19 cellular contexts compared by ENCODE assay signal in genomic region chr11:119864836-119865235, GRCh38.
DNase-seq lines count a peak whose midpoint lies in the region; ATAC-seq, FAIRE-seq and TF ChIP-seq lines count a peak whose summit lies in the region.
"Had no signal": no experiment of that assay in that cellular context is flagged by ENCODE, and none has a peak within 500 bp of the region (broad histone marks: within the 10 kb centered on the region; RNA-seq: fewer than 3 reads in every experiment).

No MANE protein-coding gene starts in this region.

- no peak overlapping the region for H3K56ac ChIP-seq in H1 (replicated peaks; ENCODE audit: insufficient read length, low read depth, low read length)

- H2BK20ac ChIP-seq in H1 (ENCODE audit: low read length), result no peak overlapping the region

- H4K20me1 ChIP-seq in H1 (replicated peaks in 1 of 2; ENCODE audit: control insufficient read depth in 1 of 2, insufficient read depth in 2 of 2, low read length in 2 of 2), result peaks cover 0 to 1% of the 10 kb centered on the region in 2 experiments

- peak overlapping the region; percentile 44 for H4K91ac ChIP-seq in H1 (replicated peaks; ENCODE audit: insufficient read length, low read length)

- no peak overlapping the region for H3K9ac ChIP-seq in H1 (replicated peaks in 1 of 4; ENCODE audit: extremely low read depth in 1 of 4, low read depth in 3 of 4, low read length in 3 of 4)

- ATAC-seq in HG02870 (IDR thresholded peaks at IDR 0.05; ENCODE audit: unreplicated experiment), result no peak
- ATAC-seq: HCT116 had no signal

- CTCF ChIA-PET in H1 (lab: Charles Lee; ENCODE audit: partially characterized antibody), result interaction anchor here (1.1 kb wide), 1 partner anchor 33 kb away, joined by 3 read pairs; no protein-coding TSS in a partner anchor

- 89% methylated on average over 7 of the region's 7 CpGs; no CpG with 5 or more reads in 1 of the 2 experiments for WGBS in H1 (ENCODE audit: extremely low coverage in 1 of 2, insufficient coverage in 1 of 2, insufficient read length in 1 of 2, insufficient replicate concordance in 2 of 2, low coverage in 1 of 2, low lambda C conversion rate in 2 of 2, missing lambda C conversion rate in 1 of 2), 2 experiments
- WGBS in spleen, 5 donors, result 68 to 78% (median 77%) methylated on average over 7 of the region's 7 CpGs

- no peak overlapping the region for H4K5ac ChIP-seq in H1 (ENCODE audit: insufficient read length, low read depth, low read length)

- H2AK5ac ChIP-seq in H1 (ENCODE audit: low read depth, low read length), result no peak overlapping the region

- no peak overlapping the region for H3K18ac ChIP-seq in H1 (ENCODE audit: extremely low read depth, low read length)

- no peaks in the 10 kb centered on the region for H3K79me2 ChIP-seq in H1 (ENCODE audit: control insufficient read depth in 1 of 2, insufficient read depth in 2 of 2, low read length in 2 of 2)

- H3K4me1 ChIP-seq in H1 (replicated peaks in 1 of 4; ENCODE audit: control insufficient read depth in 3 of 4, insufficient read depth in 4 of 4, low read length in 3 of 4) (peaks cover 0 to 4% (median 1%) of the 10 kb centered on the region in 4 experiments; a peak in 3 of 7 replicates), spleen (no peaks in the 10 kb centered on the region)

- TF ChIP-seq EP300 in H1 (IDR thresholded peaks at IDR 0.05; ENCODE audit: borderline replicate concordance in 1 of 2, low read depth in 2 of 2, low read length in 2 of 2), result no peak

- no peak overlapping the region for H2BK120ac ChIP-seq in H1 (replicated peaks; ENCODE audit: low read depth, low read length)

- H2AFZ ChIP-seq in H1 (ENCODE audit: low read length), result no peak overlapping the region
- H2AFZ ChIP-seq: GM23338 had no signal

- no peak overlapping the region for H2BK15ac ChIP-seq in H1 (ENCODE audit: low read length)

- H3K4me2 ChIP-seq in H1 (ENCODE audit: insufficient read depth in 1 of 2, low read depth in 2 of 2, low read length in 2 of 2), result no peak overlapping the region
- H3K4me2 ChIP-seq: GM23338 had no signal

- no peak overlapping the region for H4K8ac ChIP-seq in H1 (ENCODE audit: extremely low read depth, insufficient read depth, low read length)

- H3K27ac ChIP-seq in H1 (ENCODE audit: low read depth, low read length), result no peak overlapping the region
- no peak overlapping the region for H3K27ac ChIP-seq in spleen
- H3K27ac ChIP-seq: HL-60 had no signal

- no peak for TF ChIP-seq POLR2A in H1 (IDR thresholded peaks at IDR 0.05; ENCODE audit: control extremely low read depth in 1 of 2, low read depth in 2 of 2, low read length in 2 of 2)
- no peak for TF ChIP-seq POLR2A in spleen (IDR thresholded peaks at IDR 0.05)

- H3K27me3 ChIP-seq in H1 (replicated peaks in 1 of 4; ENCODE audit: control insufficient read depth in 3 of 4, extremely low read depth in 1 of 4, insufficient read depth in 3 of 4, low read length in 3 of 4) (no peaks in the 10 kb centered on the region; a peak in 1 of 7 replicates), spleen (replicated peaks in 1 of 7) (peaks cover 0 to 62% (median 0%) of the 10 kb centered on the region in 7 donors)
- H3K27me3 ChIP-seq: BE2C had no signal

- TF ChIP-seq RAD21 in H1 (IDR thresholded peaks at IDR 0.05 in 1 of 2, conservative IDR thresholded peaks at IDR 0.05 in 1 of 2; ENCODE audit: low read depth in 2 of 2, low read length in 2 of 2), result no peak

- H3K4me3 ChIP-seq in H1 (ENCODE audit: extremely low read depth in 1 of 4, insufficient read depth in 2 of 4, low read depth in 3 of 4, low read length in 4 of 4) (no peak overlapping the region), spleen (no peak overlapping the region)
- H3K4me3 ChIP-seq: GM23338 had no signal

- no peak overlapping the region for H2BK12ac ChIP-seq in H1 (ENCODE audit: low read depth, low read length)

- H3K36me3 ChIP-seq in H1 (ENCODE audit: control insufficient read depth in 2 of 4, insufficient read depth in 4 of 4, low read length in 3 of 4) (no peaks in the 10 kb centered on the region; a peak in 1 of 8 replicates), spleen (no peaks in the 10 kb centered on the region)
- H3K36me3 ChIP-seq: BE2C had no signal

- no peak overlapping the region for H3K4ac ChIP-seq in H1 (replicated peaks; ENCODE audit: insufficient read length, low read depth, low read length)

- H3K14ac ChIP-seq in H1 (ENCODE audit: insufficient read length), result no peak overlapping the region

- H3K79me1 ChIP-seq in H1 (ENCODE audit: low read depth, low read length), result no peaks in the 10 kb centered on the region

- no peak for TF ChIP-seq CTCF in H1 (IDR thresholded peaks at IDR 0.05; ENCODE audit: control extremely low read depth in 1 of 3, insufficient read depth in 1 of 3, low read depth in 1 of 3, low read length in 3 of 3)
- no peak for TF ChIP-seq CTCF in spleen (IDR thresholded peaks at IDR 0.05 in 8 of 11, conservative IDR thresholded peaks at IDR 0.05 in 3 of 11)

- intact Hi-C loops in spleen (cut with DNase I; ENCODE audit: low total_unique reads), result no loop called here

- H3K9me3 ChIP-seq in H1 (ENCODE audit: insufficient read depth in 2 of 2, low read depth in 1 of 2, low read length in 1 of 2) (peaks cover 0 to 3% of the 10 kb centered on the region in 2 experiments; a peak in 1 of 4 replicates), spleen (no peaks in the 10 kb centered on the region)
- H3K9me3 ChIP-seq: BE2C had no signal

- H3K23ac ChIP-seq in H1 (ENCODE audit: insufficient read length), result no peak overlapping the region

- peak; percentile 63 to 85 for DNase-seq in NCI-H524 (lab: John Stamatoyannopoulos, UW)
- peak; percentile 59 for DNase-seq in NCI-H526 treated with DMSO at 0.1 percent for 48 hours (lab: John Stamatoyannopoulos, UW)
- no peak for DNase-seq in H1 (ENCODE audit: low read depth in 1 of 2, low spot score in 2 of 2)
- DNase-seq in spleen, result peak; percentile 47
- no peak for DNase-seq in activated gamma-delta T cell treated with Interleukin-2 at 50 U/mL for 16 hours
- DNase-seq in urothelium cell line (ENCODE audit: low spot score), result no peak
- DNase-seq: ACHN; BE2C; C1 segment of cervical spinal cord; CD4-positive, CD25-positive, alpha-beta regulatory T cell; CD8-positive, alpha-beta memory T cell; GDM1; HFFc6 had no signal

- FAIRE-seq in H1 (lab: Jason Lieb, UNC) (no peak), urothelium cell line (lab: Jason Lieb, UNC) (no peak)
- FAIRE-seq: A204.1, D721Med had no signal

- H2BK5ac ChIP-seq in H1 (ENCODE audit: low read depth, low read length), result no peak overlapping the region

- POLR2A ChIA-PET in H1 (lab: Charles Lee; ENCODE audit: partially characterized antibody), result no interaction called here

- no peaks in the 10 kb centered on the region for H3K23me2 ChIP-seq in H1 (ENCODE audit: low read depth, low read length)

TF ChIP-seq in H1, 55 proteins besides CTCF, POLR2A, EP300 and RAD21:
- TF ChIP-seq TCF12 (IDR thresholded peaks at IDR 0.05; ENCODE audit: low read depth, low read length) (no peak), GTF2F1 (IDR thresholded peaks at IDR 0.05; ENCODE audit: borderline replicate concordance, low read depth, low read length) (no peak), POLR2AphosphoS5 (IDR thresholded peaks at IDR 0.05; ENCODE audit: low read depth, low read length) (no peak), SP2 (IDR thresholded peaks at IDR 0.05; ENCODE audit: low read length) (no peak), RBBP5 (IDR thresholded peaks at IDR 0.05; ENCODE audit: borderline replicate concordance, low read depth, low read length) (no peak), KDM4A (IDR thresholded peaks at IDR 0.05; ENCODE audit: low read depth, low read length, severe bottlenecking) (no peak), YY1 (IDR thresholded peaks at IDR 0.05; ENCODE audit: low read depth, low read length) (no peak), CHD2 (IDR thresholded peaks at IDR 0.05; ENCODE audit: low read length) (no peak)

Comparison
In these comparisons a context has a peak if more than half of its experiments do, and no peak if none do; other contexts are left out.
1. DNase-seq: peak in NCI-H524 (2 of 2), NCI-H526 treated with DMSO at 0.1 percent for 48 hours (single experiment) and spleen (single experiment); none in H1 (0 of 2), activated gamma-delta T cell treated with Interleukin-2 at 50 U/mL for 16 hours (single experiment) and urothelium cell line (single experiment).